28 cellular contexts compared by ENCODE assay signal in the genomic region with DNA sequence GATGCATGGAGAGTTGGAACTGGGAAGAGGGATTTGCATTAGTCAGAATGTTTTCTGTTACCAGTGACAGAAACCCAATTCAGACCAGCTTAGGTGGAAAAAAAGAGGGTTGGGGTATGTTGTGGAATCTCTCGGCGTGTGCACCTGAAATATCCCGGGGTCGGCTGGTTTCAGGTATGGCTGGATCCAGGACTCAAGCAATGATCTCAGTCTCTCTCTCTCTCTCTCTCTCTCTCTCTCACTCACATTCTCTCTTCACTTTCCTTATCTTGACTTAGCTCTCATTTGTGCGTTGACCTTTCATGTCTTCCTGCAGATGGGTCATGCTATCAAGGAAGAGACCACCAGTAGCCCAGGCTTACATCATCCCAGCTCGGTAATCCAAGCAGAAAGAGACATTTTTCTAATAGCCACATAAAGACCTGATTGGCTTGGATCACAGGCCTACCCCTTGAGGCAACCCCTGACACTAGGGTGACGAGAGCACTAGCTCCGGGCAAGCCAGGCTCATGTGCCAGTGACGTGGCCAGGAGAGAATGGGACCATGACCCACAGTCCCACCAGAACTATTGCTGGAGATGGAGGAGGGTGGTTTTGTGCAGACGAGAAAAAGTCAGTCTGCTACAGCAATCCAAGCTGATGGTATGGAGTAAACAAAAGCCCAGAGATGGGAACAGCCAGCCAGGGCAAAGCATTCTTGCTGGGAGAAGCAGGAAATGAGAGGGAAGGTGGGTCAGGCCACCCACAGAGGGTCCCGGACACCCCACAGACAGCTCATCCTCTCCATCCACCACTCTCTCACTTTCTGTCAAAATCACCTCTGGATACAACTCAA.
DNase-seq lines count a peak whose midpoint lies in the region; ATAC-seq, FAIRE-seq and TF ChIP-seq lines count a peak whose summit lies in the region.
"Had no signal": no experiment of that assay in that cellular context is flagged by ENCODE, and none has a peak within 500 bp of the region (broad histone marks: within the 10 kb centered on the region; RNA-seq: fewer than 3 reads in every experiment).

No MANE protein-coding gene starts in this region.

- H3K4me1 Mint-ChIP-seq in T-helper 2 cell treated with Interferon-gamma antibody and Interleukin-4, amounts not matched to agents 5 μg/mL and 100 μg/mL, for 36 hours (ENCODE audit: low read depth) = peaks cover 29% of the 10 kb centered on the region
- peaks cover 40 to 52% of the 10 kb centered on the region in 2 donors for H3K4me1 Mint-ChIP-seq in stimulated activated naive B cell treated with anti-CD40 and anti-IgM and Interleukin-4, amounts not matched to agents 10 μg/mL and 1 μg/mL and 100 μg/mL, for 72 hours
- no peaks in the 10 kb centered on the region for H3K4me1 Mint-ChIP-seq in progenitor cell of endocrine pancreas (ENCODE audit: low read depth)

- no TSS peak for BruUV-seq in HepG2 (replicated peaks; lab: Mats Ljungman, UMichigan)

- H3K36me3 Mint-ChIP-seq in T-helper 2 cell treated with Interferon-gamma antibody and Interleukin-4, amounts not matched to agents 5 μg/mL and 100 μg/mL, for 36 hours (ENCODE audit: low read depth) = peaks cover 10% of the 10 kb centered on the region
- peaks cover 6 to 18% of the 10 kb centered on the region in 2 donors for H3K36me3 Mint-ChIP-seq in stimulated activated naive B cell treated with anti-CD40 and anti-IgM and Interleukin-4, amounts not matched to agents 10 μg/mL and 1 μg/mL and 100 μg/mL, for 72 hours
- H3K36me3 Mint-ChIP-seq in progenitor cell of endocrine pancreas (ENCODE audit: insufficient read depth) = peaks cover 1% of the 10 kb centered on the region

- no peaks in the 10 kb centered on the region for H3K79me2 ChIP-seq in HepG2 (ENCODE audit: insufficient read depth, low read length)

- FAIRE-seq in HepG2 (lab: Jason Lieb, UNC) = no peak
- FAIRE-seq: GM12878 had no signal

- DNase-seq in T-helper 2 cell treated with Interferon-gamma antibody and Interleukin-4, amounts not matched to agents 5 μg/mL and 100 μg/mL, for 36 hours (ENCODE audit: low spot score) = no peak
- DNase-seq in T-helper 2 cell (no peak), HepG2 (ENCODE audit: low spot score) (no peak), right lobe of liver (no peak), choroid plexus epithelial cell (ENCODE audit: low read depth) (peak; percentile 46), progenitor cell of endocrine pancreas (ENCODE audit: low spot score, unreplicated experiment) (no peak)
- no peak for DNase-seq in stimulated activated naive B cell treated with anti-CD40 and anti-IgM and Interleukin-4, amounts not matched to agents 10 μg/mL and 1 μg/mL and 100 μg/mL, for 72 hours
- DNase-seq in stimulated activated CD4-positive, alpha-beta T cell treated with anti-CD3 and anti-CD28 coated beads, Interleukin-2, amount 100 ng/mL, for 48 hours = no peak
- DNase-seq: activated B cell treated with CpG ODN at 0.5 μM for 24 hours; activated naive CD4-positive, alpha-beta T cell treated with anti-CD3 and anti-CD28 coated beads, Interleukin-2, amount 50 U/mL, for 16 hours; BE2C; body of pancreas; colonic mucosa; COR-L47; DND-41; effector memory CD8-positive, alpha-beta T cell; esophagus squamous epithelium; gastrocnemius medialis; hypothalamus; left ventricle myocardium inferior; NCI-H1694; NCI-H526 treated with DMSO at 0.1 percent for 48 hours; psoas muscle; RPMI8226; T1000; upper lobe of left lung had no signal

- intact Hi-C loops in HepG2 (cut with micrococcal nuclease; ENCODE audit: unreplicated experiment) = no loop called here
- intact Hi-C loops in right lobe of liver (cut with DNase I) = no loop called here

- H3K27ac ChIP-seq in HepG2 (ENCODE audit: extremely low read length, insufficient read depth, low read length) = no peak overlapping the region
- H3K27ac ChIP-seq in right lobe of liver = no peak overlapping the region
- H3K27ac ChIP-seq: body of pancreas, colonic mucosa, esophagus squamous epithelium, gastrocnemius medialis, left ventricle myocardium inferior, psoas muscle, upper lobe of left lung had no signal

- WGBS in HepG2 (ENCODE audit: low lambda C conversion rate) = 59% methylated on average over 11 of the region's 11 CpGs
- 64% methylated on average over 7 of the region's 11 CpGs for WGBS in right lobe of liver (ENCODE audit: insufficient coverage, low coverage, low lambda C conversion rate, missing lambda C conversion rate)

- no peak for TF ChIP-seq EP300 in HepG2 (IDR thresholded peaks at IDR 0.05; ENCODE audit: low read depth in 2 of 2, low read length in 2 of 2)
- no peak for TF ChIP-seq EP300 in HepG2 (CRISPR knock-in tag; IDR thresholded peaks at IDR 0.05; ENCODE audit: borderline replicate concordance)

- peaks cover 13% of the 10 kb centered on the region for H3K9me3 ChIP-seq in HepG2 (ENCODE audit: low read length)
- H3K9me3 ChIP-seq in right lobe of liver = peaks cover 0 to 3% (median 0%) of the 10 kb centered on the region in 4 donors
- H3K9me3 ChIP-seq: BE2C, body of pancreas, colonic mucosa, gastrocnemius medialis had no signal

- no peaks in the 10 kb centered on the region for H4K20me1 ChIP-seq in HepG2 (ENCODE audit: insufficient read depth, low read length)

- TF ChIP-seq CTCF in HepG2 (CRISPR knock-in tag; IDR thresholded peaks at IDR 0.05) (no peak), right lobe of liver (IDR thresholded peaks at IDR 0.05) (no peak), choroid plexus epithelial cell (conservative IDR thresholded peaks at IDR 0.05; ENCODE audit: low read depth, low read length) (no peak), progenitor cell of endocrine pancreas (IDR thresholded peaks at IDR 0.05; ENCODE audit: unreplicated experiment) (no peak)

- no peak for TF ChIP-seq POLR2A in HepG2 (IDR thresholded peaks at IDR 0.05; ENCODE audit: insufficient read depth in 1 of 2, low read depth in 2 of 2, low read length in 2 of 2)
- TF ChIP-seq POLR2A in right lobe of liver (IDR thresholded peaks at IDR 0.05) = no peak

- no peaks in the 10 kb centered on the region for H3K27me3 Mint-ChIP-seq in T-helper 2 cell treated with Interferon-gamma antibody and Interleukin-4, amounts not matched to agents 5 μg/mL and 100 μg/mL, for 36 hours (ENCODE audit: low read depth)
- no peaks in the 10 kb centered on the region for H3K27me3 Mint-ChIP-seq in stimulated activated naive B cell treated with anti-CD40 and anti-IgM and Interleukin-4, amounts not matched to agents 10 μg/mL and 1 μg/mL and 100 μg/mL, for 72 hours
- H3K27me3 Mint-ChIP-seq in progenitor cell of endocrine pancreas = no peaks in the 10 kb centered on the region
- H3K27me3 Mint-ChIP-seq: activated B cell treated with CpG ODN at 0.5 μM for 24 hours; effector memory CD8-positive, alpha-beta T cell had no signal

- TF ChIP-seq RAD21 in HepG2 (CRISPR knock-in tag; IDR thresholded peaks at IDR 0.05) = no peak

- CTCF ChIA-PET in HepG2 (lab: Yijun Ruan, JAX; ENCODE audit: low intra/inter-chr PET ratio, low total read pairs) = no interaction called here

- peak overlapping the region; percentile 61 for H3K27ac Mint-ChIP-seq in T-helper 2 cell treated with Interferon-gamma antibody and Interleukin-4, amounts not matched to agents 5 μg/mL and 100 μg/mL, for 36 hours
- peak overlapping the region; percentile 77 for H3K27ac Mint-ChIP-seq in stimulated activated naive B cell treated with anti-CD40 and anti-IgM and Interleukin-4, amounts not matched to agents 10 μg/mL and 1 μg/mL and 100 μg/mL, for 72 hours
- no peak overlapping the region for H3K27ac Mint-ChIP-seq in progenitor cell of endocrine pancreas
- H3K27ac Mint-ChIP-seq: activated B cell treated with CpG ODN at 0.5 μM for 24 hours had no signal

- in situ Hi-C loops in HepG2 (cut with HindIII; ENCODE audit: extremely low pct_ligation_motif_present, low pct_unique_long_range_greater_than_20kb) = no loop called here

- POLR2A ChIA-PET in HepG2 (lab: Yijun Ruan, JAX) = interaction anchor here (0.6 kb wide), 1 partner anchor 92 kb away, joined by 3 read pairs; a partner anchor contains a TSS

- H3K27me3 ChIP-seq in HepG2 (ENCODE audit: control insufficient read depth in 1 of 2, insufficient read depth in 2 of 2, low read length in 2 of 2) = peaks cover 0 to 6% of the 10 kb centered on the region in 2 experiments; a peak in 1 of 5 replicates
- H3K27me3 ChIP-seq in right lobe of liver = no peaks in the 10 kb centered on the region
- H3K27me3 ChIP-seq: BE2C, body of pancreas, colonic mucosa, esophagus squamous epithelium, gastrocnemius medialis, upper lobe of left lung had no signal

- H3K4me3 ChIP-seq in HepG2 (replicated peaks in 1 of 3; ENCODE audit: insufficient read depth in 1 of 3, low read depth in 2 of 3, low read length in 3 of 3) = no peak overlapping the region
- no peak overlapping the region for H3K4me3 ChIP-seq in right lobe of liver
- H3K4me3 ChIP-seq in choroid plexus epithelial cell (ENCODE audit: low read depth, low read length) = no peak overlapping the region
- H3K4me3 ChIP-seq: body of pancreas, colonic mucosa, esophagus squamous epithelium, gastrocnemius medialis, GM12878, left ventricle myocardium inferior, psoas muscle, upper lobe of left lung had no signal

- ATAC-seq in HepG2 = no peak
- no peak for ATAC-seq in right lobe of liver
- ATAC-seq in stimulated activated naive B cell treated with anti-CD40 and anti-IgM and Interleukin-4, amounts not matched to agents 10 μg/mL and 1 μg/mL and 100 μg/mL, for 72 hours (replicated peaks) = no peak
- ATAC-seq: body of pancreas; effector memory CD8-positive, alpha-beta T cell; gastrocnemius medialis; psoas muscle; SK-N-SH treated with all-trans-retinoic acid at 6 μM for 48 hours had no signal

- no peak overlapping the region for H2AFZ ChIP-seq in HepG2 (ENCODE audit: low read length)

- H3K36me3 ChIP-seq in HepG2 (replicated peaks in 1 of 2; ENCODE audit: control insufficient read depth in 1 of 2, insufficient read depth in 2 of 2, low read length in 2 of 2) = no peaks in the 10 kb centered on the region
- no peaks in the 10 kb centered on the region for H3K36me3 ChIP-seq in right lobe of liver
- H3K36me3 ChIP-seq: BE2C, colonic mucosa, esophagus squamous epithelium, gastrocnemius medialis, upper lobe of left lung had no signal

- H3K4me2 ChIP-seq in HepG2 (ENCODE audit: low read depth, low read length) = no peak overlapping the region

- H3K9me3 Mint-ChIP-seq in T-helper 2 cell treated with Interferon-gamma antibody and Interleukin-4, amounts not matched to agents 5 μg/mL and 100 μg/mL, for 36 hours = peaks cover 15% of the 10 kb centered on the region
- H3K9me3 Mint-ChIP-seq in stimulated activated naive B cell treated with anti-CD40 and anti-IgM and Interleukin-4, amounts not matched to agents 10 μg/mL and 1 μg/mL and 100 μg/mL, for 72 hours = peaks cover 7% of the 10 kb centered on the region in 2 donors
- peaks cover 6% of the 10 kb centered on the region for H3K9me3 Mint-ChIP-seq in progenitor cell of endocrine pancreas (ENCODE audit: low read depth)

- no peak overlapping the region for H3K4me3 Mint-ChIP-seq in T-helper 2 cell treated with Interferon-gamma antibody and Interleukin-4, amounts not matched to agents 5 μg/mL and 100 μg/mL, for 36 hours
- H3K4me3 Mint-ChIP-seq in stimulated activated naive B cell treated with anti-CD40 and anti-IgM and Interleukin-4, amounts not matched to agents 10 μg/mL and 1 μg/mL and 100 μg/mL, for 72 hours = peak overlapping the region in 1 of 2 donors; percentile 30
- H3K4me3 Mint-ChIP-seq in progenitor cell of endocrine pancreas (ENCODE audit: low read depth) = no peak overlapping the region
- H3K4me3 Mint-ChIP-seq: activated B cell treated with CpG ODN at 0.5 μM for 24 hours; effector memory CD8-positive, alpha-beta T cell had no signal

- H3K9ac ChIP-seq in HepG2 (ENCODE audit: insufficient read depth, low read depth, low read length) = no peak overlapping the region

- H3K4me1 ChIP-seq in HepG2 (ENCODE audit: insufficient read depth, low read length) (no peaks in the 10 kb centered on the region), right lobe of liver (no peaks in the 10 kb centered on the region)
- H3K4me1 ChIP-seq: colonic mucosa had no signal
